8 cellular contexts compared by ENCODE assay signal in genomic region chr17:36600936-36601302, GRCh38. TPM values are rescaled to one million over a fixed set of nuclear protein-coding genes. Genes with fewer than 3 reads are reported as not detected.
DNase-seq lines count a peak whose midpoint lies in the region; ATAC-seq and TF ChIP-seq lines count a peak whose summit lies in the region.

No MANE protein-coding gene starts in this region.

- DNase-seq in DND-41 (no peak), adrenal gland (no peak), iris pigment epithelial cell (ENCODE audit: low read depth) (peak; percentile 28), globus pallidus (ENCODE audit: low spot score) (no peak), ecto neural progenitor cell (ENCODE audit: low spot score) (no peak), Kasumi-1 (lab: John Stamatoyannopoulos, UW) (no peak)

- H3K4me1 ChIP-seq in DND-41 (ENCODE audit: insufficient read depth, low read length) (peaks cover 41% of the 10 kb centered on the region), adrenal gland (replicated peaks in 1 of 2) (peaks cover 12 to 28% of the 10 kb centered on the region in 2 donors), stomach smooth muscle (ENCODE audit: control insufficient read depth, insufficient read depth, low read length) (peaks cover 22% of the 10 kb centered on the region)

- ATAC-seq in DND-41 (ENCODE audit: insufficient read depth, low read depth) (peak; percentile 37; the same call in 2 of the 3 replicates), HG03159 (IDR thresholded peaks at IDR 0.05; ENCODE audit: unreplicated experiment) (peak; percentile 3)

- H3K9me3 ChIP-seq in DND-41 (ENCODE audit: insufficient read depth, low read length, severe bottlenecking) (no peaks in the 10 kb centered on the region), adrenal gland (replicated peaks in 1 of 3) (no peaks in the 10 kb centered on the region), stomach smooth muscle (ENCODE audit: control insufficient read depth in 2 of 2, low read length in 2 of 2) (no peaks in the 10 kb centered on the region)

- peak overlapping the region; percentile 98 for H3K4me2 ChIP-seq in DND-41 (ENCODE audit: insufficient read depth, low read length)

- TF ChIP-seq POLR2A in adrenal gland (IDR thresholded peaks at IDR 0.05) = no peak

- H3K4me3 ChIP-seq in DND-41 (ENCODE audit: low read depth in 1 of 2, low read length in 2 of 2) = peak overlapping the region; percentile 63 to 69; a peak in 3 of 4 replicates
- peak overlapping the region in 2 of 4 donors; percentile 67 to 85 for H3K4me3 ChIP-seq in adrenal gland
- peak overlapping the region; percentile 65 to 96 for H3K4me3 ChIP-seq in stomach smooth muscle (ENCODE audit: low read length in 2 of 2)

- H3K36me3 ChIP-seq in DND-41 (ENCODE audit: insufficient read depth, low read length) = 0 out of 2 replicates have a peak, but pooled peaks cover 8% of the 10 kb centered on the region
- H3K36me3 ChIP-seq in adrenal gland (replicated peaks in 1 of 2) = no peaks in the 10 kb centered on the region
- peaks cover 0 to 3% of the 10 kb centered on the region in 2 donors for H3K36me3 ChIP-seq in stomach smooth muscle (ENCODE audit: control insufficient read depth in 2 of 2, insufficient read depth in 2 of 2, low read length in 2 of 2)

- peak overlapping the region; percentile 95 for H2AFZ ChIP-seq in DND-41 (ENCODE audit: low read depth, low read length)

- TF ChIP-seq CTCF in DND-41 (IDR thresholded peaks at IDR 0.05; ENCODE audit: borderline replicate concordance, extremely low read depth, low read length, poor library complexity, severe bottlenecking) (no peak), adrenal gland (IDR thresholded peaks at IDR 0.05) (no peak)

- H3K9ac ChIP-seq in DND-41 (ENCODE audit: low read depth, low read length) = peak overlapping the region; percentile 57
- H3K9ac ChIP-seq in stomach smooth muscle (ENCODE audit: low read length in 2 of 2) = peak overlapping the region; percentile 59 to 86

- H3K27me3 ChIP-seq in DND-41 (ENCODE audit: insufficient read depth, low read length, poor library complexity) (no peaks in the 10 kb centered on the region), adrenal gland (no peaks in the 10 kb centered on the region), stomach smooth muscle (ENCODE audit: control insufficient read depth in 1 of 2, insufficient read depth in 2 of 2, low read length in 2 of 2) (no peaks in the 10 kb centered on the region)

- 10 to 16% (median 15%) methylated on average over 5 to 10 of the region's 10 CpGs for WGBS in adrenal gland, 4 donors

- intact Hi-C loops in adrenal gland (cut with DNase I) = no loop called here

- H4K20me1 ChIP-seq in DND-41 (ENCODE audit: insufficient read depth, low read length) = peaks cover 16% of the 10 kb centered on the region; the same call in 1 of the 2 replicates

- H3K27ac ChIP-seq in DND-41 (ENCODE audit: low read length) = peak overlapping the region; percentile 81
- H3K27ac ChIP-seq in adrenal gland = peak overlapping the region in 4 of 5 donors; percentile 65 to 93 (median 80)
- H3K27ac ChIP-seq in stomach smooth muscle (ENCODE audit: low read length) = peak overlapping the region; percentile 76

- peaks cover 30% of the 10 kb centered on the region for H3K79me2 ChIP-seq in DND-41 (ENCODE audit: insufficient read depth, low read length)

RNA-seq across cellular contexts. Expression of gene MRM1, which starts 0.5 kb away (rescaled TPM):
- 10 to 100 TPM in 4 of 8 donors, 1 to 10 TPM in 4; 5.2 to 18.5 (median 10.1) TPM for total RNA-seq in adrenal gland
- 10 to 100 TPM in 1 of 3 donors, 1 to 10 TPM in 2; 6.9 to 10.1 (median 7.0) TPM for polyA plus RNA-seq in adrenal gland

RNA-seq across cellular contexts. Expression of gene DHRS11, which starts 9.2 kb away (rescaled TPM):
- total RNA-seq in adrenal gland = 10 to 100 TPM in 6 of 8 donors, 1 to 10 TPM in 2; 5.9 to 28.1 (median 12.0) TPM
- polyA plus RNA-seq in adrenal gland = 10 to 100 TPM; 12.8 to 21.3 (median 13.8) TPM

RNA-seq across cellular contexts. Expression of gene GGNBP2, which starts 56.2 kb away (rescaled TPM):
- 10 to 100 TPM; 30.4 to 66.6 (median 60.4) TPM for total RNA-seq in adrenal gland
- polyA plus RNA-seq in adrenal gland = 10 to 100 TPM; 39.0 to 87.3 (median 48.5) TPM
